9 cellular contexts compared by ENCODE assay signal in genomic region chr16:51524555-51525373, GRCh38.
DNase-seq lines count a peak whose midpoint lies in the region; ATAC-seq and TF ChIP-seq lines count a peak whose summit lies in the region.
"Had no signal": no experiment of that assay in that cellular context is flagged by ENCODE, and none has a peak within 500 bp of the region (broad histone marks: within the 10 kb centered on the region; RNA-seq: fewer than 3 reads in every experiment).

No MANE protein-coding gene starts in this region.

- intact Hi-C loops in sciatic nerve (cut with DNase I) (no loop called here), esophagus muscularis mucosa (cut with DNase I) (no loop called here)

- peaks cover 7% of the 10 kb centered on the region; the same call in 1 of the 2 replicates for H3K4me1 ChIP-seq in GM23248 (ENCODE audit: insufficient read depth)
- no peaks in the 10 kb centered on the region; a peak in 1 of 4 replicates for H3K4me1 ChIP-seq in SK-N-SH (ENCODE audit: control insufficient read depth in 1 of 2, insufficient read depth in 2 of 2, low read depth in 1 of 2, low read length in 1 of 2)
- H3K4me1 ChIP-seq in esophagus muscularis mucosa: no peaks in the 10 kb centered on the region

- peak; percentile 14; the same call in 1 of the 2 replicates for TF ChIP-seq CTCF in SK-N-SH (IDR thresholded peaks at IDR 0.05)
- no peak for TF ChIP-seq CTCF in esophagus muscularis mucosa (IDR thresholded peaks at IDR 0.05)

- TF ChIP-seq RAD21 in SK-N-SH (IDR thresholded peaks at IDR 0.05; ENCODE audit: low read length): no peak

- H3K9me2 ChIP-seq in GM23248 (ENCODE audit: insufficient read depth) (no peaks in the 10 kb centered on the region), SK-N-SH (no peaks in the 10 kb centered on the region)

- H2AFZ ChIP-seq in GM23248 (no peak overlapping the region), SK-N-SH (ENCODE audit: low read depth) (no peak overlapping the region)

- CTCF ChIA-PET in SK-N-SH (lab: Yijun Ruan, JAX): no interaction called here

- no peak for TF ChIP-seq EP300 in SK-N-SH (IDR thresholded peaks at IDR 0.05; ENCODE audit: borderline replicate concordance in 1 of 2, low read depth in 1 of 2, low read length in 1 of 2)
- no peak for TF ChIP-seq EP300 in esophagus muscularis mucosa (IDR thresholded peaks at IDR 0.05)

- no peak overlapping the region for H3K4me3 ChIP-seq in GM23248
- no peak overlapping the region for H3K4me3 ChIP-seq in SK-N-SH (ENCODE audit: low read depth in 2 of 2, low read length in 1 of 2)
- H3K4me3 ChIP-seq in esophagus muscularis mucosa: no peak overlapping the region

- no peak overlapping the region for H3K4me2 ChIP-seq in GM23248 (ENCODE audit: unreplicated experiment)
- H3K4me2 ChIP-seq in SK-N-SH: no peak overlapping the region

- H3K9ac ChIP-seq in GM23248 (no peak overlapping the region), SK-N-SH (no peak overlapping the region)

- no peaks in the 10 kb centered on the region for H3K27me3 ChIP-seq in GM23248 (replicated peaks; ENCODE audit: insufficient read depth)
- no peaks in the 10 kb centered on the region for H3K27me3 ChIP-seq in SK-N-SH (ENCODE audit: insufficient read depth)
- no peaks in the 10 kb centered on the region for H3K27me3 ChIP-seq in esophagus muscularis mucosa

- DNase-seq in GM23248 (peak; percentile 44), SK-N-SH (no peak), fibroblast of the conjunctiva (ENCODE audit: low read depth) (peak; percentile 34), sciatic nerve (ENCODE audit: low spot score) (no peak), esophagus muscularis mucosa (ENCODE audit: extremely low spot score) (no peak), NCI-H510A (lab: John Stamatoyannopoulos, UW) (no peak)
- no peak for DNase-seq in stimulated activated CD4-positive, alpha-beta T cell treated with anti-CD3 and anti-CD28 coated beads, Interleukin-2, amount 100 ng/mL, for 48 hours
- DNase-seq: activated naive CD4-positive, alpha-beta T cell treated with anti-CD3 and anti-CD28 coated beads, Interleukin-2, amount 10 ng/mL, durations not matched to agents 7 days and 5 days had no signal

- H3K9me3 ChIP-seq in GM23248 (ENCODE audit: low read depth): no peaks in the 10 kb centered on the region
- H3K9me3 ChIP-seq in SK-N-SH: no peaks in the 10 kb centered on the region
- peaks cover 0 to 10% (median 2%) of the 10 kb centered on the region in 4 donors for H3K9me3 ChIP-seq in esophagus muscularis mucosa

- H3K27ac ChIP-seq in GM23248 (no peak overlapping the region), SK-N-SH (ENCODE audit: low read depth in 2 of 2, low read length in 1 of 2) (no peak overlapping the region), esophagus muscularis mucosa (replicated peaks in 1 of 4) (no peak overlapping the region)
- H3K27ac ChIP-seq: epithelial cell of prostate had no signal

- H3F3A ChIP-seq in GM23248 (ENCODE audit: insufficient read depth) (no peaks in the 10 kb centered on the region), SK-N-SH (replicated peaks; ENCODE audit: insufficient read depth) (no peaks in the 10 kb centered on the region)

- POLR2A ChIA-PET in SK-N-SH (lab: Yijun Ruan, JAX): no interaction called here

- no peaks in the 10 kb centered on the region for H3K36me3 ChIP-seq in GM23248 (ENCODE audit: low read depth)
- no peaks in the 10 kb centered on the region for H3K36me3 ChIP-seq in SK-N-SH (replicated peaks in 1 of 2; ENCODE audit: control insufficient read depth in 1 of 2, insufficient read depth in 2 of 2, low read length in 1 of 2)
- no peaks in the 10 kb centered on the region for H3K36me3 ChIP-seq in esophagus muscularis mucosa

- WGBS in GM23248 (ENCODE audit: low coverage in 1 of 2, low lambda C conversion rate in 2 of 2, missing lambda C conversion rate in 2 of 2), 2 experiments: 61 to 67% methylated on average over 6 of the region's 6 CpGs
- WGBS in SK-N-SH (ENCODE audit: low lambda C conversion rate): 50% methylated on average over 6 of the region's 6 CpGs
- 69% methylated on average over 6 of the region's 6 CpGs for WGBS in esophagus muscularis mucosa

- ATAC-seq in sciatic nerve: peak; percentile 65

- no peak for TF ChIP-seq POLR2A in esophagus muscularis mucosa (IDR thresholded peaks at IDR 0.05; ENCODE audit: low read depth)

- H3K79me2 ChIP-seq in GM23248 (ENCODE audit: insufficient read depth): no peaks in the 10 kb centered on the region
- no peaks in the 10 kb centered on the region for H3K79me2 ChIP-seq in SK-N-SH (ENCODE audit: insufficient read depth)

- in situ Hi-C loops in GM23248 (cut with MboI): no loop called here

- H4K20me1 ChIP-seq in GM23248 (ENCODE audit: insufficient read depth) (no peaks in the 10 kb centered on the region), SK-N-SH (ENCODE audit: insufficient read depth) (no peaks in the 10 kb centered on the region)

TF ChIP-seq in SK-N-SH, 30 proteins besides CTCF, POLR2A, EP300 and RAD21:
- no peak for TF ChIP-seq FOXM1 (IDR thresholded peaks at IDR 0.05; ENCODE audit: low read depth)
- no peak for TF ChIP-seq TEAD4 (IDR thresholded peaks at IDR 0.05; ENCODE audit: borderline replicate concordance, insufficient read depth)
- 0 out of 2 replicates have a peak, but pooled peaks have one; percentile 11 for TF ChIP-seq NFIC (IDR thresholded peaks at IDR 0.05; ENCODE audit: borderline replicate concordance)
- TF ChIP-seq JUND (IDR thresholded peaks at IDR 0.05): peak; percentile 24; the same call in 1 of the 2 replicates
- no peak for TF ChIP-seq POLR2AphosphoS5 (IDR thresholded peaks at IDR 0.05; ENCODE audit: low read depth, low read length)
- TF ChIP-seq FOSL2 (IDR thresholded peaks at IDR 0.05; ENCODE audit: borderline replicate concordance, low read depth): peak; percentile 20; the same call in 1 of the 2 replicates
- TF ChIP-seq USF1 (IDR thresholded peaks at IDR 0.05; ENCODE audit: borderline replicate concordance, low read depth): no peak
- no peak for TF ChIP-seq RFX5 (IDR thresholded peaks at IDR 0.05; ENCODE audit: low read length)

Comparison
In these comparisons a context has a peak if more than half of its experiments do, and no peak if none do; other contexts are left out.
1. DNase-seq: peak in GM23248 (single experiment) and fibroblast of the conjunctiva (single experiment); none in SK-N-SH (single experiment), sciatic nerve (single experiment), stimulated activated CD4-positive, alpha-beta T cell treated with anti-CD3 and anti-CD28 coated beads, Interleukin-2, amount 100 ng/mL, for 48 hours (0 of 2), esophagus muscularis mucosa (single experiment) and NCI-H510A (single experiment).